ENCODE assay signal across 29 cellular contexts in genomic region chr10:106566871-106567270, GRCh38.
DNase-seq lines count a peak whose midpoint lies in the region; ATAC-seq and TF ChIP-seq lines count a peak whose summit lies in the region.
"Had no signal": no experiment of that assay in that cellular context is flagged by ENCODE, and none has a peak within 500 bp of the region (broad histone marks: within the 10 kb centered on the region; RNA-seq: fewer than 3 reads in every experiment).

No MANE protein-coding gene starts in this region.

- H3K27me3 ChIP-seq in ACC112 (ENCODE audit: insufficient read depth, low read length), result no peaks in the 10 kb centered on the region
- no peaks in the 10 kb centered on the region for H3K27me3 ChIP-seq in gastrocnemius medialis
- H3K27me3 ChIP-seq: BLaER1 treated with 17β-estradiol and CSF1 and Interleukin-3, amounts not matched to agents 10 nM and 100 nM; colonic mucosa; heart left ventricle; Peyer's patch; uterus had no signal

- H3K9me3 ChIP-seq in gastrocnemius medialis, result no peaks in the 10 kb centered on the region
- H3K9me3 ChIP-seq: BLaER1 treated with 17β-estradiol and CSF1 and Interleukin-3, amounts not matched to agents 10 nM and 100 nM; colonic mucosa; heart left ventricle; lower lobe of right lung; mucosa of descending colon; Peyer's patch; thoracic aorta; uterus had no signal

- H3K79me2 ChIP-seq in ACC112 (ENCODE audit: control insufficient read depth, insufficient read depth, low read length, unreplicated experiment), result no peaks in the 10 kb centered on the region

- no peak for TF ChIP-seq POLR2A in gastrocnemius medialis (IDR thresholded peaks at IDR 0.05)

- H3K9me3 Mint-ChIP-seq in stimulated activated memory B cell treated with anti-CD40 and anti-IgM and Interleukin-4, amounts not matched to agents 10 μg/mL and 1 μg/mL and 100 μg/mL, for 72 hours, result peaks cover 2% of the 10 kb centered on the region
- H3K9me3 Mint-ChIP-seq: activated naive CD4-positive, alpha-beta T cell treated with anti-CD3 and anti-CD28 coated beads, Interleukin-2, amount 50 U/mL, for 24 hours had no signal

- H2AFZ ChIP-seq in ACC112 (ENCODE audit: low read length, unreplicated experiment), result no peak overlapping the region

- H3K4me1 Mint-ChIP-seq in stimulated activated memory B cell treated with anti-CD40 and anti-IgM and Interleukin-4, amounts not matched to agents 10 μg/mL and 1 μg/mL and 100 μg/mL, for 72 hours, result no peaks in the 10 kb centered on the region
- H3K4me1 Mint-ChIP-seq: activated naive CD4-positive, alpha-beta T cell treated with anti-CD3 and anti-CD28 coated beads, Interleukin-2, amount 50 U/mL, for 24 hours; natural killer cell had no signal

- no peak overlapping the region for H3K4me3 ChIP-seq in ACC112 (ENCODE audit: low read depth, low read length)
- H3K4me3 ChIP-seq in fibroblast of pulmonary artery (replicated peaks; ENCODE audit: low read depth, low read length), result no peak overlapping the region
- H3K4me3 ChIP-seq in gastrocnemius medialis, result no peak overlapping the region
- H3K4me3 ChIP-seq: BLaER1 treated with 17β-estradiol and CSF1 and Interleukin-3, amounts not matched to agents 10 nM and 100 nM; colonic mucosa; heart left ventricle; lower lobe of right lung; mucosa of descending colon; Peyer's patch; thoracic aorta; uterus had no signal

- TF ChIP-seq CTCF in fibroblast of pulmonary artery (IDR thresholded peaks at IDR 0.05; ENCODE audit: low read length, missing control alignments) (no peak), gastrocnemius medialis (IDR thresholded peaks at IDR 0.05 in 4 of 5, conservative IDR thresholded peaks at IDR 0.05 in 1 of 5) (no peak)

- peak; percentile 28 for DNase-seq in NCI-H446 treated with DMSO at 0.1 percent for 48 hours (lab: John Stamatoyannopoulos, UW)
- DNase-seq in fibroblast of pulmonary artery (ENCODE audit: low read depth), result peak; percentile 33
- peak; percentile 3 for DNase-seq in occipital lobe (lab: John Stamatoyannopoulos, UW)
- no peak for DNase-seq in NCI-H82 treated with DMSO at 0.1 percent for 48 hours (lab: John Stamatoyannopoulos, UW; ENCODE audit: unreplicated experiment)
- no peak for DNase-seq in gastrocnemius medialis
- DNase-seq: activated CD4-positive, alpha-beta T cell treated with anti-CD3 and anti-CD28 coated beads for 48 hours; colonic mucosa; effector CD4-positive, alpha-beta T cell; heart left ventricle; Karpas-422; kidney; lower lobe of right lung; mucosa of descending colon; natural killer cell; NCI-H1436 treated with DMSO at 0.1 percent for 48 hours; NCI-H226; NCI-H69; Peyer's patch; stimulated activated naive CD4-positive, alpha-beta T cell; T-helper 9 cell; uterus; WERI-Rb-1 had no signal

- no peak for ATAC-seq in HG02571 (IDR thresholded peaks at IDR 0.05; ENCODE audit: unreplicated experiment)
- no peak for ATAC-seq in stimulated activated memory B cell treated with anti-CD40 and anti-IgM and Interleukin-4, amounts not matched to agents 10 μg/mL and 1 μg/mL and 100 μg/mL, for 72 hours
- ATAC-seq in gastrocnemius medialis, result no peak
- ATAC-seq: HepG2, lower lobe of right lung, mucosa of descending colon, natural killer cell had no signal

- intact Hi-C loops in gastrocnemius medialis (cut with DNase I; ENCODE audit: low total_unique reads), result no loop called here

- no peaks in the 10 kb centered on the region for H3K36me3 Mint-ChIP-seq in stimulated activated memory B cell treated with anti-CD40 and anti-IgM and Interleukin-4, amounts not matched to agents 10 μg/mL and 1 μg/mL and 100 μg/mL, for 72 hours
- H3K36me3 Mint-ChIP-seq: activated naive CD4-positive, alpha-beta T cell treated with anti-CD3 and anti-CD28 coated beads, Interleukin-2, amount 50 U/mL, for 24 hours; natural killer cell had no signal

- no peak overlapping the region for H3K27ac Mint-ChIP-seq in stimulated activated memory B cell treated with anti-CD40 and anti-IgM and Interleukin-4, amounts not matched to agents 10 μg/mL and 1 μg/mL and 100 μg/mL, for 72 hours
- H3K27ac Mint-ChIP-seq: activated naive CD4-positive, alpha-beta T cell treated with anti-CD3 and anti-CD28 coated beads, Interleukin-2, amount 50 U/mL, for 24 hours; natural killer cell had no signal

- in situ Hi-C loops in gastrocnemius medialis (cut with MboI; ENCODE audit: low sequenced_read_pairs in 4 of 4), result no loop called here

- H3K27me3 Mint-ChIP-seq in stimulated activated memory B cell treated with anti-CD40 and anti-IgM and Interleukin-4, amounts not matched to agents 10 μg/mL and 1 μg/mL and 100 μg/mL, for 72 hours, result no peaks in the 10 kb centered on the region

- H3K36me3 ChIP-seq in ACC112 (ENCODE audit: insufficient read depth, low read length) (no peaks in the 10 kb centered on the region), gastrocnemius medialis (no peaks in the 10 kb centered on the region)
- H3K36me3 ChIP-seq: BLaER1 treated with 17β-estradiol and CSF1 and Interleukin-3, amounts not matched to agents 10 nM and 100 nM; colonic mucosa; heart left ventricle; lower lobe of right lung; Peyer's patch; thoracic aorta; uterus; WERI-Rb-1 had no signal

- no peak overlapping the region for H3K4me3 Mint-ChIP-seq in stimulated activated memory B cell treated with anti-CD40 and anti-IgM and Interleukin-4, amounts not matched to agents 10 μg/mL and 1 μg/mL and 100 μg/mL, for 72 hours
- H3K4me3 Mint-ChIP-seq: activated naive CD4-positive, alpha-beta T cell treated with anti-CD3 and anti-CD28 coated beads, Interleukin-2, amount 50 U/mL, for 24 hours; natural killer cell had no signal

- peaks cover 41% of the 10 kb centered on the region for H3K4me1 ChIP-seq in ACC112 (ENCODE audit: control insufficient read depth, insufficient read depth, low read length, unreplicated experiment)
- no peaks in the 10 kb centered on the region for H3K4me1 ChIP-seq in gastrocnemius medialis
- H3K4me1 ChIP-seq: BLaER1 treated with 17β-estradiol and CSF1 and Interleukin-3, amounts not matched to agents 10 nM and 100 nM; colonic mucosa; heart left ventricle; lower lobe of right lung; Peyer's patch; uterus had no signal

- H3K27ac ChIP-seq in ACC112 (ENCODE audit: low read depth, low read length) (peak overlapping the region; percentile 71; the same call in 1 of the 2 replicates), gastrocnemius medialis (no peak overlapping the region)
- H3K27ac ChIP-seq: BLaER1 treated with 17β-estradiol and CSF1 and Interleukin-3, amounts not matched to agents 10 nM and 100 nM; colonic mucosa; heart left ventricle; lower lobe of right lung; Peyer's patch; thoracic aorta; uterus; WERI-Rb-1 had no signal

Comparison
In these comparisons a context has a peak if more than half of its experiments do, and no peak if none do; other contexts are left out.
1. DNase-seq: peak in NCI-H446 treated with DMSO at 0.1 percent for 48 hours (single experiment), fibroblast of pulmonary artery (single experiment) and occipital lobe (single experiment); none in NCI-H82 treated with DMSO at 0.1 percent for 48 hours (single experiment) and gastrocnemius medialis (0 of 2).